ENCODE assay signal across 23 cellular contexts in the genomic region with DNA sequence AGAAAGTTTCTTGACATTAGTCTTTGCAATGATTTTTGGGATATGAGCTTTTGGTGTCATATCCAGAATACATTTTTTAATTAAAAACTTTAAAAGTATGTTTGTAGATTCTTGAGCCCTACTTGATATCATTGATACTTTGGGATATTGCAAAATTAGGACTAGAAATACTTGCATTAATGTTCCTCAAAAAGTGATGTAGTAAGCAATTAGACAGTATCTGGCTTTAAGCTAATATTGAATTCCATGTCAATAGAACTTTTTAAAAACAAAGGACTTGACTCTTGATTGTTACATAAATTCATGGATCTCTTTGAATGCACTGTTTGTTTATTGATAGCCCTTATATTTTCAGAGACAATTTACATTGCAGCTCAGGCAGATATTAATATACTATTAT.
"Had no signal": no experiment of that assay in that cellular context is flagged by ENCODE, and none has a peak within 500 bp of the region (broad histone marks: within the 10 kb centered on the region; RNA-seq: fewer than 3 reads in every experiment).

No MANE protein-coding gene starts in this region.

- H3K9me2 ChIP-seq: SK-N-SH had no signal

- FAIRE-seq: K562 had no signal

- H3K4me2 ChIP-seq: KMS-11, SK-N-SH had no signal

- ATAC-seq: K562, Panc1, PC-3, T-cell had no signal

- H3K9me3 ChIP-seq: SK-N-SH had no signal

- DNase-seq: Kasumi-1, MM.1S, NCI-H1092 treated with DMSO at 0.1 percent for 48 hours, NCI-H1436, NCI-H187, NCI-H2029, NCI-H2081 treated with DMSO at 0.1 percent for 48 hours, NCI-H2171, NCI-H226, NCI-H446, NCI-H510A, NCI-H524 treated with DMSO at 0.1 percent for 48 hours, NCI-H69, NCI-H774, PC-3, SHP77, SK-N-SH, SW 1271, T-cell had no signal

- H3K4me3 ChIP-seq: K562 had no signal

- H3K27ac ChIP-seq: KMS-11, RWPE1 had no signal
